In genomic region chr10:104037261-104037951, GRCh38 we compare ENCODE assay signal across 29 cellular contexts. TPM values are rescaled to one million over a fixed set of nuclear protein-coding genes. Genes with fewer than 3 reads are reported as not detected.
DNase-seq lines count a peak whose midpoint lies in the region; ATAC-seq, FAIRE-seq and TF ChIP-seq lines count a peak whose summit lies in the region.
"Had no signal": no experiment of that assay in that cellular context is flagged by ENCODE, and none has a peak within 500 bp of the region (broad histone marks: within the 10 kb centered on the region; RNA-seq: fewer than 3 reads in every experiment).

No MANE protein-coding gene starts in this region.

- H3K27ac ChIP-seq in foreskin keratinocyte = no peak overlapping the region
- H3K27ac ChIP-seq: BLaER1 treated with 17β-estradiol and CSF1 and Interleukin-3, amounts not matched to agents 10 nM and 100 nM; epithelial cell of prostate; HL-60; left lung; ovary; Peyer's patch; suprapubic skin had no signal

- peaks cover 12% of the 10 kb centered on the region for H3K4me1 Mint-ChIP-seq in nephron progenitor cell
- H3K4me1 Mint-ChIP-seq: activated naive CD8-positive, alpha-beta T cell treated with anti-CD3 and anti-CD28 coated beads for 36 hours; nephron; stimulated activated naive B cell treated with anti-CD40 and anti-IgM and Interleukin-4, amounts not matched to agents 10 μg/mL and 1 μg/mL and 100 μg/mL, for 72 hours had no signal

- H3K9me3 Mint-ChIP-seq in nephron progenitor cell = no peaks in the 10 kb centered on the region
- H3K9me3 Mint-ChIP-seq: activated naive CD8-positive, alpha-beta T cell treated with anti-CD3 and anti-CD28 coated beads for 36 hours; activated T-cell treated with anti-CD3 and anti-CD28 coated beads, Interleukin-2, amount 50 U/mL, for 24 hours; memory B cell; nephron; stimulated activated naive B cell treated with anti-CD40 and anti-IgM and Interleukin-4, amounts not matched to agents 10 μg/mL and 1 μg/mL and 100 μg/mL, for 72 hours; T-helper 2 cell treated with Interferon-gamma antibody and Interleukin-4, amounts not matched to agents 5 μg/mL and 100 μg/mL, for 36 hours had no signal

- H3K36me3 Mint-ChIP-seq in nephron progenitor cell (ENCODE audit: low read depth) = peaks cover 5% of the 10 kb centered on the region
- H3K36me3 Mint-ChIP-seq: activated naive CD8-positive, alpha-beta T cell treated with anti-CD3 and anti-CD28 coated beads for 36 hours; memory B cell had no signal

- FAIRE-seq in GM19239 (lab: Jason Lieb, UNC) = no peak
- FAIRE-seq: colon had no signal

- no peak overlapping the region for H3K4me3 Mint-ChIP-seq in nephron progenitor cell
- H3K4me3 Mint-ChIP-seq: activated naive CD8-positive, alpha-beta T cell treated with anti-CD3 and anti-CD28 coated beads for 36 hours; activated T-cell treated with anti-CD3 and anti-CD28 coated beads, Interleukin-2, amount 50 U/mL, for 24 hours; memory B cell; nephron; stimulated activated naive B cell treated with anti-CD40 and anti-IgM and Interleukin-4, amounts not matched to agents 10 μg/mL and 1 μg/mL and 100 μg/mL, for 72 hours; T-helper 2 cell treated with Interferon-gamma antibody and Interleukin-4, amounts not matched to agents 5 μg/mL and 100 μg/mL, for 36 hours had no signal

- TF ChIP-seq CTCF in GM10248 (IDR thresholded peaks at IDR 0.05; ENCODE audit: control extremely low read depth, extremely low read depth, low read depth, missing control alignments) (no peak), nephron progenitor cell (IDR thresholded peaks at IDR 0.05) (no peak), foreskin keratinocyte (conservative IDR thresholded peaks at IDR 0.05) (no peak)

- no peaks in the 10 kb centered on the region for H3K4me1 ChIP-seq in foreskin keratinocyte
- H3K4me1 ChIP-seq: BLaER1 treated with 17β-estradiol and CSF1 and Interleukin-3, amounts not matched to agents 10 nM and 100 nM; Peyer's patch; suprapubic skin had no signal

- DNase-seq in COR-L47 (lab: John Stamatoyannopoulos, UW) (peak; percentile 24), GM10248 (ENCODE audit: extremely low spot score) (peak; percentile 16), NCI-H69 (lab: John Stamatoyannopoulos, UW) (peak; percentile 96), nephron progenitor cell (no peak), GM19239 (ENCODE audit: insufficient read length, low spot score) (no peak), foreskin keratinocyte (no peak)
- DNase-seq: activated CD4-positive, alpha-beta T cell treated with anti-CD3 and anti-CD28 coated beads for 1 hour; activated effector memory CD4-positive, alpha-beta T cell treated with anti-CD3 and anti-CD28 coated beads, Interleukin-2, amount 50 U/mL, for 16 hours; activated naive CD8-positive, alpha-beta T cell treated with anti-CD3 and anti-CD28 coated beads for 36 hours; activated T-cell treated with anti-CD3 and anti-CD28 coated beads, Interleukin-2, amount 50 U/mL, for 24 hours; anterior cingulate cortex; effector CD8-positive, alpha-beta T cell; HCEC 1CT; KBM-7; left lung; MG63; NCI-H524; ovary; Peyer's patch; stimulated activated naive B cell treated with anti-CD40 and anti-IgM and Interleukin-4, amounts not matched to agents 10 μg/mL and 1 μg/mL and 100 μg/mL, for 72 hours had no signal

- CTCF ChIA-PET in GM10248 (lab: Yijun Ruan, JAX) = interaction anchor here (1.0 to 1.3 kb wide), 3 partner anchors 8 to 84 kb away, joined by 3 read pairs; partner anchors contain the start of gene SFR1

- H3K27ac Mint-ChIP-seq in nephron progenitor cell = peak overlapping the region; percentile 32
- H3K27ac Mint-ChIP-seq: activated naive CD8-positive, alpha-beta T cell treated with anti-CD3 and anti-CD28 coated beads for 36 hours; activated T-cell treated with anti-CD3 and anti-CD28 coated beads, Interleukin-2, amount 50 U/mL, for 24 hours; memory B cell; T-helper 2 cell treated with Interferon-gamma antibody and Interleukin-4, amounts not matched to agents 5 μg/mL and 100 μg/mL, for 36 hours had no signal

- POLR2A ChIA-PET in GM10248 (lab: Yijun Ruan, JAX) = no interaction called here

- H3K27me3 Mint-ChIP-seq in nephron progenitor cell (ENCODE audit: low read depth, poor library complexity) = peaks cover 12% of the 10 kb centered on the region
- H3K27me3 Mint-ChIP-seq: activated naive CD8-positive, alpha-beta T cell treated with anti-CD3 and anti-CD28 coated beads for 36 hours; activated T-cell treated with anti-CD3 and anti-CD28 coated beads, Interleukin-2, amount 50 U/mL, for 24 hours; stimulated activated naive B cell treated with anti-CD40 and anti-IgM and Interleukin-4, amounts not matched to agents 10 μg/mL and 1 μg/mL and 100 μg/mL, for 72 hours had no signal

- no peaks in the 10 kb centered on the region for H3K27me3 ChIP-seq in foreskin keratinocyte
- H3K27me3 ChIP-seq: BLaER1 treated with 17β-estradiol and CSF1 and Interleukin-3, amounts not matched to agents 10 nM and 100 nM; left lung; MG63; ovary; Peyer's patch; suprapubic skin had no signal

- ATAC-seq in foreskin keratinocyte = no peak
- ATAC-seq in HG03097 (IDR thresholded peaks at IDR 0.05; ENCODE audit: low FRiP score, unreplicated experiment) = no peak
- ATAC-seq: left lung; stimulated activated naive B cell treated with anti-CD40 and anti-IgM and Interleukin-4, amounts not matched to agents 10 μg/mL and 1 μg/mL and 100 μg/mL, for 72 hours had no signal

RNA-seq across cellular contexts. Expression of gene COL17A1, which starts 48.3 kb away (rescaled TPM):
- total RNA-seq in foreskin keratinocyte = 1,970 and 2,423 TPM in 2 replicates
- polyA plus RNA-seq in foreskin keratinocyte = 1,615 and 1,982 TPM in 2 replicates
- total RNA-seq: activated naive CD8-positive, alpha-beta T cell treated with anti-CD3 and anti-CD28 coated beads for 36 hours had no signal

Comparison
In these comparisons a context has a peak if more than half of its experiments do, and no peak if none do; other contexts are left out.
1. DNase-seq: peak in COR-L47 (single experiment), GM10248 (single experiment) and NCI-H69 (single experiment); none in nephron progenitor cell (single experiment), GM19239 (single experiment) and foreskin keratinocyte (0 of 2).